ENCODE assay signal across 37 cellular contexts in genomic region chr3:33179132-33179531, GRCh38. TPM values are rescaled to one million over a fixed set of nuclear protein-coding genes. Genes with fewer than 3 reads are reported as not detected.
DNase-seq lines count a peak whose midpoint lies in the region; ATAC-seq, FAIRE-seq and TF ChIP-seq lines count a peak whose summit lies in the region.
"Had no signal": no experiment of that assay in that cellular context is flagged by ENCODE, and none has a peak within 500 bp of the region (broad histone marks: within the 10 kb centered on the region; RNA-seq: fewer than 3 reads in every experiment).

No MANE protein-coding gene starts in this region.

- H3K4me3 Mint-ChIP-seq in natural killer cell treated with Interleukin-12 subunit alpha and Interleukin-12 subunit beta and Interleukin-15 and Interleukin-18, amount 100 ng/mL, for 72 hours = no peak overlapping the region
- H3K4me3 Mint-ChIP-seq in MCF 10A (ENCODE audit: unreplicated experiment) = no peak overlapping the region
- H3K4me3 Mint-ChIP-seq: B cell; CD14-positive monocyte; CD4-positive, alpha-beta memory T cell; CD4-positive, alpha-beta T cell; CD4-positive, CD25-positive, alpha-beta regulatory T cell; CD8-positive, alpha-beta memory T cell; CD8-positive, alpha-beta T cell had no signal

- no peak overlapping the region for H3K9ac ChIP-seq in HepG2 (ENCODE audit: insufficient read depth, low read depth, low read length)
- no peak overlapping the region for H3K9ac ChIP-seq in Karpas-422 (ENCODE audit: low read length)
- H3K9ac ChIP-seq in OCI-LY3 (ENCODE audit: low read length) = no peak overlapping the region
- H3K9ac ChIP-seq: BLaER1; BLaER1 treated with 17β-estradiol and CSF1 and Interleukin-3, amounts not matched to agents 10 nM and 100 nM had no signal

- H3K4me2 ChIP-seq in HepG2 (ENCODE audit: low read depth, low read length) (no peak overlapping the region), Karpas-422 (ENCODE audit: low read depth, low read length, poor library complexity, severe bottlenecking) (peak overlapping the region; percentile 42), OCI-LY3 (ENCODE audit: low read length) (peak overlapping the region; percentile 16; the same call in 1 of the 2 replicates)
- H3K4me2 ChIP-seq: A549; BLaER1; BLaER1 treated with 17β-estradiol and CSF1 and Interleukin-3, amounts not matched to agents 10 nM and 100 nM had no signal

- H3K4me3 ChIP-seq in HepG2 (replicated peaks in 1 of 3; ENCODE audit: insufficient read depth in 1 of 3, low read depth in 2 of 3, low read length in 3 of 3) = no peak overlapping the region
- H3K4me3 ChIP-seq in right lobe of liver = no peak overlapping the region
- H3K4me3 ChIP-seq in Karpas-422 (ENCODE audit: low read length) = peak overlapping the region; percentile 28; the same call in 1 of the 2 replicates
- H3K4me3 ChIP-seq in OCI-LY3 (ENCODE audit: low read length) = no peak overlapping the region
- no peak overlapping the region for H3K4me3 ChIP-seq in ascending aorta
- H3K4me3 ChIP-seq: A549; BLaER1; BLaER1 treated with 17β-estradiol and CSF1 and Interleukin-3, amounts not matched to agents 10 nM and 100 nM had no signal

- H3K27me3 Mint-ChIP-seq in natural killer cell treated with Interleukin-12 subunit alpha and Interleukin-12 subunit beta and Interleukin-15 and Interleukin-18, amount 100 ng/mL, for 72 hours = peaks cover 11 to 16% of the 10 kb centered on the region in 2 donors
- no peaks in the 10 kb centered on the region for H3K27me3 Mint-ChIP-seq in MCF 10A (ENCODE audit: insufficient read depth, unreplicated experiment)

- POLR2A ChIA-PET in HepG2 (lab: Yijun Ruan, JAX) (no interaction called here), MCF 10A (lab: Yijun Ruan, JAX) (no interaction called here)

- TF ChIP-seq POLR2A in HepG2 (IDR thresholded peaks at IDR 0.05; ENCODE audit: insufficient read depth in 1 of 2, low read depth in 2 of 2, low read length in 2 of 2) = no peak
- no peak for TF ChIP-seq POLR2A in right lobe of liver (IDR thresholded peaks at IDR 0.05)

- 31% methylated on average over 1 of the region's 1 CpG for WGBS in HepG2 (ENCODE audit: low lambda C conversion rate)
- 30% methylated on average over 1 of the region's 1 CpG for whole genome bisulfite sequencing in right lobe of liver (ENCODE audit: insufficient coverage, low coverage, low lambda C conversion rate, missing lambda C conversion rate)

- H2AFZ ChIP-seq in HepG2 (ENCODE audit: low read length) (no peak overlapping the region), Karpas-422 (ENCODE audit: low read length) (no peak overlapping the region), OCI-LY3 (ENCODE audit: low read depth, low read length) (no peak overlapping the region)

- CTCF ChIA-PET in HepG2 (lab: Yijun Ruan, JAX; ENCODE audit: low intra/inter-chr PET ratio, low total read pairs) = no interaction called here
- CTCF ChIA-PET in MCF 10A (lab: Yijun Ruan, JAX) = interaction anchor here (0.7 kb wide), 1 partner anchor 18 kb away, joined by 4 read pairs; no protein-coding TSS in a partner anchor

- H3K9me3 ChIP-seq in HepG2 (ENCODE audit: low read length) (peaks cover 6% of the 10 kb centered on the region; the same call in 1 of the 2 replicates), right lobe of liver (no peaks in the 10 kb centered on the region), Karpas-422 (ENCODE audit: low read length) (no peaks in the 10 kb centered on the region), OCI-LY3 (ENCODE audit: insufficient read depth, low read length) (no peaks in the 10 kb centered on the region), ascending aorta (no peaks in the 10 kb centered on the region)
- H3K9me3 ChIP-seq: BE2C, Caco-2 had no signal

- no TSS peak for BruUV-seq in HepG2 (replicated peaks; lab: Mats Ljungman, UMichigan)
- BruUV-seq in MCF 10A (replicated peaks; lab: Mats Ljungman, UMichigan) = no TSS peak

- no peak for TF ChIP-seq EP300 in HepG2 (IDR thresholded peaks at IDR 0.05; ENCODE audit: low read depth in 2 of 2, low read length in 2 of 2)
- TF ChIP-seq EP300 in HepG2 (CRISPR knock-in tag; IDR thresholded peaks at IDR 0.05; ENCODE audit: borderline replicate concordance) = no peak

- intact Hi-C loops in HepG2 (cut with micrococcal nuclease; ENCODE audit: unreplicated experiment) = no loop called here
- intact Hi-C loops in right lobe of liver (cut with DNase I) = no loop called here
- intact Hi-C loops in ascending aorta (cut with DNase I) = no loop called here
- intact Hi-C loops in MCF 10A (cut with micrococcal nuclease) = no loop called here

- H3K27me3 ChIP-seq in HepG2 (ENCODE audit: control insufficient read depth in 1 of 2, insufficient read depth in 2 of 2, low read length in 2 of 2) (no peaks in the 10 kb centered on the region; a peak in 1 of 5 replicates), right lobe of liver (no peaks in the 10 kb centered on the region), Karpas-422 (ENCODE audit: low read length) (no peaks in the 10 kb centered on the region), OCI-LY3 (ENCODE audit: low read depth, low read length) (no peaks in the 10 kb centered on the region), ascending aorta (no peaks in the 10 kb centered on the region)
- H3K27me3 ChIP-seq: BE2C; BLaER1; BLaER1 treated with 17β-estradiol and CSF1 and Interleukin-3, amounts not matched to agents 10 nM and 100 nM had no signal

- H3K9me2 ChIP-seq in Karpas-422 (replicated peaks; ENCODE audit: insufficient read depth, low read length) = no peaks in the 10 kb centered on the region

- no peaks in the 10 kb centered on the region for H4K20me1 ChIP-seq in HepG2 (ENCODE audit: insufficient read depth, low read length)
- H4K20me1 ChIP-seq in Karpas-422 (ENCODE audit: insufficient read depth, low read depth, low read length) = no peaks in the 10 kb centered on the region
- no peaks in the 10 kb centered on the region for H4K20me1 ChIP-seq in OCI-LY3 (ENCODE audit: insufficient read depth, low read length)
- H4K20me1 ChIP-seq: BLaER1; BLaER1 treated with 17β-estradiol and CSF1 and Interleukin-3, amounts not matched to agents 10 nM and 100 nM had no signal

- no peak overlapping the region for H3K27ac Mint-ChIP-seq in natural killer cell treated with Interleukin-12 subunit alpha and Interleukin-12 subunit beta and Interleukin-15 and Interleukin-18, amount 100 ng/mL, for 72 hours
- no peak overlapping the region for H3K27ac Mint-ChIP-seq in MCF 10A (ENCODE audit: low read depth, unreplicated experiment)
- H3K27ac Mint-ChIP-seq: B cell; CD14-positive monocyte; CD4-positive, alpha-beta memory T cell; CD4-positive, alpha-beta T cell; CD8-positive, alpha-beta memory T cell; CD8-positive, alpha-beta T cell had no signal

- H3K79me2 ChIP-seq in HepG2 (ENCODE audit: insufficient read depth, low read length) = no peaks in the 10 kb centered on the region
- H3K79me2 ChIP-seq in Karpas-422 (ENCODE audit: low read length) = no peaks in the 10 kb centered on the region
- H3K79me2 ChIP-seq in OCI-LY3 (ENCODE audit: low read length) = no peaks in the 10 kb centered on the region

- H3K36me3 ChIP-seq in HepG2 (replicated peaks in 1 of 2; ENCODE audit: control insufficient read depth in 1 of 2, insufficient read depth in 2 of 2, low read length in 2 of 2) (no peaks in the 10 kb centered on the region), right lobe of liver (no peaks in the 10 kb centered on the region), Karpas-422 (ENCODE audit: insufficient read depth, low read length) (no peaks in the 10 kb centered on the region), OCI-LY3 (replicated peaks; ENCODE audit: low read depth, low read length) (no peaks in the 10 kb centered on the region), ascending aorta (peaks cover 7 to 9% of the 10 kb centered on the region in 2 donors)
- H3K36me3 ChIP-seq: BE2C; BLaER1; BLaER1 treated with 17β-estradiol and CSF1 and Interleukin-3, amounts not matched to agents 10 nM and 100 nM had no signal

- H3K27ac ChIP-seq in HepG2 (ENCODE audit: extremely low read length, insufficient read depth, low read length) = no peak overlapping the region
- no peak overlapping the region for H3K27ac ChIP-seq in right lobe of liver
- no peak overlapping the region for H3K27ac ChIP-seq in Karpas-422 (ENCODE audit: low read length)
- no peak overlapping the region for H3K27ac ChIP-seq in OCI-LY3 (ENCODE audit: low read length)
- peak overlapping the region; percentile 19 to 44 for H3K27ac ChIP-seq in ascending aorta
- H3K27ac ChIP-seq: 22Rv1; A549; BLaER1; BLaER1 treated with 17β-estradiol and CSF1 and Interleukin-3, amounts not matched to agents 10 nM and 100 nM; C4-2B had no signal

- H3K4me1 Mint-ChIP-seq in natural killer cell treated with Interleukin-12 subunit alpha and Interleukin-12 subunit beta and Interleukin-15 and Interleukin-18, amount 100 ng/mL, for 72 hours (ENCODE audit: low read depth in 2 of 2) = no peaks in the 10 kb centered on the region
- no peaks in the 10 kb centered on the region for H3K4me1 Mint-ChIP-seq in MCF 10A (ENCODE audit: insufficient read depth, unreplicated experiment)
- H3K4me1 Mint-ChIP-seq: B cell; CD14-positive monocyte; CD4-positive, alpha-beta memory T cell; CD8-positive, alpha-beta memory T cell had no signal

- no peak for DNase-seq in HepG2 (ENCODE audit: low spot score)
- DNase-seq in right lobe of liver = no peak
- no peak for DNase-seq in Karpas-422
- no peak for DNase-seq in ascending aorta (ENCODE audit: low spot score in 2 of 2)
- no peak for DNase-seq in natural killer cell treated with Interleukin-12 subunit alpha and Interleukin-12 subunit beta and Interleukin-15 and Interleukin-18, amount 100 ng/mL, for 72 hours (ENCODE audit: low spot score)
- DNase-seq in MCF 10A (ENCODE audit: unreplicated experiment) = no peak
- DNase-seq: 8988T; ACHN; AML-193; BE2C; C1 segment of cervical spinal cord; Caco-2; Calu3; CD4-positive, alpha-beta memory T cell; CD4-positive, alpha-beta T cell; CD4-positive, CD25-positive, alpha-beta regulatory T cell; CD8-positive, alpha-beta memory T cell; CD8-positive, alpha-beta T cell; COR-L47; DMS 273 treated with DMSO at 0.1 percent for 48 hours; DMS153; DMS53; DMS79; DMS79 treated with DMSO at 0.1 percent for 48 hours; DND-41; EL had no signal

- TF ChIP-seq RAD21 in HepG2 (CRISPR knock-in tag; IDR thresholded peaks at IDR 0.05) = no peak

- no peaks in the 10 kb centered on the region for H3K36me3 Mint-ChIP-seq in natural killer cell treated with Interleukin-12 subunit alpha and Interleukin-12 subunit beta and Interleukin-15 and Interleukin-18, amount 100 ng/mL, for 72 hours
- H3K36me3 Mint-ChIP-seq in MCF 10A (ENCODE audit: insufficient read depth, unreplicated experiment) = no peaks in the 10 kb centered on the region
- H3K36me3 Mint-ChIP-seq: CD14-positive monocyte; CD4-positive, CD25-positive, alpha-beta regulatory T cell; CD8-positive, alpha-beta T cell had no signal

- in situ Hi-C loops in HepG2 (cut with HindIII; ENCODE audit: extremely low pct_ligation_motif_present, low pct_unique_long_range_greater_than_20kb) = no loop called here

- ATAC-seq in HepG2 (no peak), right lobe of liver (no peak), HG02759 (IDR thresholded peaks at IDR 0.05; ENCODE audit: unreplicated experiment) (no peak)
- no peak for ATAC-seq in natural killer cell treated with Interleukin-12 subunit alpha and Interleukin-12 subunit beta and Interleukin-15 and Interleukin-18, amount 100 ng/mL, for 72 hours
- ATAC-seq: A549; CD8-positive, alpha-beta T cell had no signal

- TF ChIP-seq CTCF in HepG2 (CRISPR knock-in tag; IDR thresholded peaks at IDR 0.05) = no peak
- no peak for TF ChIP-seq CTCF in right lobe of liver (IDR thresholded peaks at IDR 0.05)
- TF ChIP-seq CTCF in OCI-LY3 (IDR thresholded peaks at IDR 0.05; ENCODE audit: low read depth, low read length) = no peak
- no peak for TF ChIP-seq CTCF in ascending aorta (IDR thresholded peaks at IDR 0.05)
- no peak for TF ChIP-seq CTCF in MCF 10A (IDR thresholded peaks at IDR 0.05; ENCODE audit: unreplicated experiment)

- H3K4me1 ChIP-seq in HepG2 (ENCODE audit: insufficient read depth, low read length) (peaks cover 10% of the 10 kb centered on the region), right lobe of liver (no peaks in the 10 kb centered on the region), Karpas-422 (ENCODE audit: low read length) (no peaks in the 10 kb centered on the region), OCI-LY3 (ENCODE audit: low read length) (no peaks in the 10 kb centered on the region), ascending aorta (peaks cover 0 to 6% of the 10 kb centered on the region in 2 donors)
- H3K4me1 ChIP-seq: A549; BE2C; BLaER1; BLaER1 treated with 17β-estradiol and CSF1 and Interleukin-3, amounts not matched to agents 10 nM and 100 nM had no signal

- H3K9me3 Mint-ChIP-seq in natural killer cell treated with Interleukin-12 subunit alpha and Interleukin-12 subunit beta and Interleukin-15 and Interleukin-18, amount 100 ng/mL, for 72 hours = no peaks in the 10 kb centered on the region
- H3K9me3 Mint-ChIP-seq in MCF 10A (ENCODE audit: unreplicated experiment) = no peaks in the 10 kb centered on the region

- FAIRE-seq in HepG2 (lab: Jason Lieb, UNC) = no peak
- FAIRE-seq: A204.1, A549, D721Med had no signal

RNA-seq across cellular contexts. Expression of gene SUSD5, which starts 39.5 kb away (rescaled TPM):
- total RNA-seq in HepG2 (2016; rRNA removed; fragmentation: Illumina TruSeq; extraction: Trizol) (not detected in 2 replicates), right lobe of liver (under 1 TPM in 4 of 6 experiments, not detected in 2; 0.05 to 0.20 (median 0.16) TPM), ascending aorta (68.0 TPM), MCF 10A (2022) (3.4 and 3.8 TPM in 2 replicates)
- total RNA-seq in HepG2 (2016; cell fraction: cytosol; rRNA removed; fragmentation: Illumina TruSeq; extraction: Trizol; ENCODE audit: low read depth) = not detected in 2 replicates
- not detected in 2 replicates for total RNA-seq in HepG2 (2016; cell fraction: insoluble cytoplasmic fraction; rRNA removed; fragmentation: Illumina TruSeq; extraction: Trizol)
- total RNA-seq in HepG2 (2016; cell fraction: membrane; rRNA removed; fragmentation: Illumina TruSeq; extraction: Trizol) = not detected in 2 replicates
- total RNA-seq in HepG2 (2016; cell fraction: nucleus; rRNA removed; fragmentation: Illumina TruSeq; extraction: Trizol) = not detected in 2 replicates
- not detected in 2 replicates for polyA plus RNA-seq in HepG2 (2011; rRNA removed)
- not detected in 2 replicates for polyA plus RNA-seq in HepG2 (2011; cell fraction: cytosol; rRNA removed)
- polyA plus RNA-seq in HepG2 (2011; cell fraction: nucleus; rRNA removed) = not detected in 2 replicates
- not detected in 2 replicates for polyA plus RNA-seq in HepG2 (2012)
- not detected in 2 replicates for polyA plus RNA-seq in HepG2 (2016; cell fraction: cytosol; fragmentation: Illumina TruSeq; extraction: Trizol; ENCODE audit: low read depth)
- not detected in 2 replicates for polyA plus RNA-seq in HepG2 (2016; cell fraction: insoluble cytoplasmic fraction; fragmentation: Illumina TruSeq; extraction: Trizol; ENCODE audit: low read depth)
- polyA plus RNA-seq in HepG2 (2016; cell fraction: membrane; fragmentation: Illumina TruSeq; extraction: Trizol; ENCODE audit: low read depth) = not detected in 2 replicates
- polyA plus RNA-seq in HepG2 (2016; cell fraction: nucleus; fragmentation: Illumina TruSeq; extraction: Trizol; ENCODE audit: insufficient read depth, low read depth) = not detected in 2 replicates
- polyA minus RNA-seq in HepG2 (2011; rRNA and poly(A)+ RNA removed; ENCODE audit: low replicate concordance) = not detected in 2 replicates
- not detected in 2 replicates for polyA minus RNA-seq in HepG2 (2011; cell fraction: cytosol; rRNA and poly(A)+ RNA removed)
- polyA minus RNA-seq in HepG2 (2011; cell fraction: nucleus; rRNA and poly(A)+ RNA removed) = not detected in 2 replicates
- total RNA-seq in Karpas-422 (2014; rRNA removed; shearing (Covaris generic); ENCODE audit: low replicate concordance) = not detected in 2 replicates
- not detected for total RNA-seq in natural killer cell treated with Interleukin-12 subunit alpha and Interleukin-12 subunit beta and Interleukin-15 and Interleukin-18, amount 100 ng/mL, for 72 hours
- total RNA-seq: Caco-2; CD4-positive, alpha-beta memory T cell; CD4-positive, alpha-beta T cell; CD4-positive, CD25-positive, alpha-beta regulatory T cell; CD8-positive, alpha-beta memory T cell; CD8-positive, alpha-beta T cell had no signal
- polyA plus RNA-seq: CD14-positive monocyte; CD8-positive, alpha-beta memory T cell had no signal

Comparison
In these comparisons a context has a peak if more than half of its experiments do, and no peak if none do; other contexts are left out.
1. H3K27ac ChIP-seq: peak in ascending aorta (2 of 2); none in HepG2 (single experiment), right lobe of liver (0 of 3), Karpas-422 (single experiment) and OCI-LY3 (single experiment).
2. RNA of gene SUSD5, which starts 39.5 kb away (total RNA-seq): 68.0 TPM in ascending aorta (single experiment); 3.4 to 3.8 TPM in MCF 10A, 0.05 to 0.20 TPM in right lobe of liver, not detected in HepG2, not detected in Karpas-422 and not detected in natural killer cell treated with Interleukin-12 subunit alpha and Interleukin-12 subunit beta and Interleukin-15 and Interleukin-18, amount 100 ng/mL, for 72 hours; every median in the first group is over 10 times any median in the second.